Comparison of ENCODE assay signal across 25 cellular contexts in the genomic region with DNA sequence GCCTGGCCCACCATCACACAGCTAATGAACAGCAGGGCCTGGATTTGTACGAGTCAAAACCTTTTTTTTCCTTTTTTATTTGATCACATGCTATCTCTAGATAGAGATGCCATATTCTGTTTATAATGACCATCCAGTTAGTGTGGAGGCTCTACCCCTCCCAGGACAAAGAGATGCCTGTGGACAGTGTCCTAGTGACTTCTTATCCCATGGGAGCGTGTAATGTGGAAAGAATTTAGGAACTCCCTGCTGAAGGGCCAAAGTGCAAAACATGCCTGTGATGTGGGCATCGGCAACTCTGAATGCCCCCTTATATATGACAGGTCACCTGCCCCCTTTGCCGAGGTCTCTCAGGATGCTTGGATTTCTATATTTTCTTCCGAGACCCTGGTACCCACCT.
"Had no signal": no experiment of that assay in that cellular context is flagged by ENCODE, and none has a peak within 500 bp of the region (broad histone marks: within the 10 kb centered on the region; RNA-seq: fewer than 3 reads in every experiment).

No MANE protein-coding gene starts in this region.

- H3K79me2 ChIP-seq: parathyroid adenoma had no signal

- H3K27me3 ChIP-seq: neural progenitor cell, ovary, thyroid gland, upper lobe of left lung, vagina had no signal

- ATAC-seq: natural killer cell; psoas muscle; right cardiac atrium; sciatic nerve; stimulated activated effector memory CD8-positive, alpha-beta T cell treated with anti-CD3 and anti-CD28 coated beads, Interleukin-12 subunit alpha, Interleukin-12 subunit beta, amount 100 ng/mL, for 72 hours; stimulated activated naive B cell treated with anti-CD40 and anti-IgM and Interleukin-4, amounts not matched to agents 10 μg/mL and 1 μg/mL and 100 μg/mL, for 72 hours had no signal

- H2AFZ ChIP-seq: neural progenitor cell, parathyroid adenoma had no signal

- H3K9ac ChIP-seq: neural progenitor cell, parathyroid adenoma had no signal

- H3K4me2 ChIP-seq: neural progenitor cell had no signal

- H3K4me1 ChIP-seq: parathyroid adenoma, psoas muscle had no signal

- H3K4me3 ChIP-seq: neural progenitor cell, ovary, psoas muscle, stomach, thoracic aorta, thyroid gland, tibial nerve, upper lobe of left lung, vagina had no signal

- H3K9me3 ChIP-seq: ovary, psoas muscle, stomach, thoracic aorta, thyroid gland, tibial nerve, upper lobe of left lung, vagina had no signal

- FAIRE-seq: small intestine, urothelium cell line had no signal

- H3K36me3 ChIP-seq: neural progenitor cell, ovary, stomach, thoracic aorta, thyroid gland, tibial nerve, upper lobe of left lung, vagina had no signal

- DNase-seq: natural killer cell; occipital lobe; ovary; posterior cingulate gyrus; psoas muscle; right cardiac atrium; small intestine; stimulated activated CD4-positive, alpha-beta T cell treated with anti-CD3 and anti-CD28 coated beads, Interleukin-15, amount 100 ng/mL, for 24 hours; stimulated activated CD4-positive, alpha-beta T cell treated with anti-CD3 and anti-CD28 coated beads, Interleukin-2, amount 100 ng/mL, for 24 hours; stimulated activated CD4-positive, alpha-beta T cell treated with anti-CD3 and anti-CD28 coated beads, Interleukin-2, amount 100 ng/mL, for 48 hours; stimulated activated CD4-positive, alpha-beta T cell treated with anti-CD3 and anti-CD28 coated beads, Interleukin-4, amount 100 ng/mL, for 24 hours; stimulated activated naive B cell treated with anti-CD40 and anti-IgM and Interleukin-4, amounts not matched to agents 10 μg/mL and 1 μg/mL and 100 μg/mL, for 72 hours; stimulated activated naive CD4-positive, alpha-beta T cell treated with Interleukin-2 at 50 U/mL for 16 hours; stomach; thyroid gland; trophoblast cell; upper lobe of left lung had no signal

- H3K27ac ChIP-seq: neural progenitor cell, ovary, parathyroid adenoma, psoas muscle, stomach, thoracic aorta, thyroid gland, tibial nerve, upper lobe of left lung, vagina had no signal
